Comparison of ENCODE assay signal across 8 cellular contexts in genomic region chr4:176320340-176320975, GRCh38. TPM values are rescaled to one million over a fixed set of nuclear protein-coding genes. Genes with fewer than 3 reads are reported as not detected.
DNase-seq lines count a peak whose midpoint lies in the region; ATAC-seq and TF ChIP-seq lines count a peak whose summit lies in the region.

No MANE protein-coding gene starts in this region.

- TF ChIP-seq CTCF in RWPE1 (conservative IDR thresholded peaks at IDR 0.05; ENCODE audit: low read depth) (no peak), foreskin keratinocyte (conservative IDR thresholded peaks at IDR 0.05) (no peak)

- H2AFZ ChIP-seq in neuronal stem cell (ENCODE audit: low read length), result peak overlapping the region; percentile 94

- H3K4me3 ChIP-seq in neuronal stem cell (ENCODE audit: low read length in 2 of 2), result peak overlapping the region; percentile 97 to 99

- WGBS in neuronal stem cell (ENCODE audit: extremely low coverage in 2 of 2, insufficient read length in 2 of 2, insufficient replicate concordance in 1 of 2), 2 donors, result no CpG with 5 or more reads among the region's 44 CpGs

- no peak overlapping the region for H2AK5ac ChIP-seq in neuronal stem cell (ENCODE audit: low read depth, low read length)

- H3K14ac ChIP-seq in neuronal stem cell (ENCODE audit: low read length), result peak overlapping the region; percentile 97

- POLR2A ChIA-PET in RWPE1 (lab: Yijun Ruan, JAX; ENCODE audit: low non-redundant PET), result no interaction called here

- H2BK15ac ChIP-seq in neuronal stem cell (ENCODE audit: low read length), result peak overlapping the region; percentile 95

- H3K27ac ChIP-seq in RWPE1 (peak overlapping the region; percentile 99), foreskin keratinocyte (peak overlapping the region; percentile 88), neuronal stem cell (replicated peaks; ENCODE audit: low read length) (peak overlapping the region; percentile 89)

- H2BK12ac ChIP-seq in neuronal stem cell (ENCODE audit: low read length), result no peak overlapping the region

- no peak overlapping the region for H3K4ac ChIP-seq in neuronal stem cell (ENCODE audit: low read length)

- H3K4me2 ChIP-seq in neuronal stem cell (ENCODE audit: insufficient read depth, low read length, poor library complexity, severe bottlenecking), result peak overlapping the region; percentile 63

- H3K27me3 ChIP-seq in foreskin keratinocyte, result no peaks in the 10 kb centered on the region
- H3K27me3 ChIP-seq in neuronal stem cell (ENCODE audit: control insufficient read depth in 3 of 3, insufficient read depth in 3 of 3, low read depth in 1 of 3, low read length in 3 of 3), result no peaks in the 10 kb centered on the region

- H3K4me1 ChIP-seq in foreskin keratinocyte (peaks cover 18% of the 10 kb centered on the region), neuronal stem cell (ENCODE audit: control insufficient read depth in 2 of 2, insufficient read depth in 1 of 2, low read depth in 1 of 2, low read length in 2 of 2) (peaks cover 0 to 15% of the 10 kb centered on the region in 2 donors)

- H3K79me1 ChIP-seq in neuronal stem cell (ENCODE audit: low read depth, low read length), result peaks cover 4% of the 10 kb centered on the region

- H3K18ac ChIP-seq in neuronal stem cell (ENCODE audit: low read length), result peak overlapping the region; percentile 99

- peak overlapping the region; percentile 100 for H3K23ac ChIP-seq in neuronal stem cell (ENCODE audit: low read depth, low read length, poor library complexity)

- peak; percentile 87 for DNase-seq in DMS 273 (lab: John Stamatoyannopoulos, UW; ENCODE audit: unreplicated experiment)
- DNase-seq in HT1080 (ENCODE audit: low read depth), result peak; percentile 81
- peak; percentile 81 for DNase-seq in RWPE1 (ENCODE audit: low spot score)
- peak; percentile 88 for DNase-seq in activated gamma-delta T cell (lab: John Stamatoyannopoulos, UW)
- DNase-seq in foreskin keratinocyte, result peak; percentile 55 to 71
- DNase-seq in neuronal stem cell (ENCODE audit: low spot score), result peak; percentile 53
- DNase-seq in stromal cell of bone marrow (ENCODE audit: low read depth), result peak; percentile 81

- H3K9ac ChIP-seq in neuronal stem cell (ENCODE audit: low read depth, low read length, poor library complexity), result peak overlapping the region; percentile 100

- peaks cover 0 to 12% of the 10 kb centered on the region in 2 donors for H3K36me3 ChIP-seq in neuronal stem cell (replicated peaks in 1 of 2; ENCODE audit: control insufficient read depth in 2 of 2, insufficient read depth in 2 of 2, low read length in 2 of 2)

- CTCF ChIA-PET in RWPE1 (lab: Yijun Ruan, JAX), result no interaction called here

- peak; percentile 69 for ATAC-seq in GM21381 (IDR thresholded peaks at IDR 0.05; ENCODE audit: unreplicated experiment)
- peak; percentile 89 for ATAC-seq in foreskin keratinocyte

- peak overlapping the region; percentile 95 for H2BK5ac ChIP-seq in neuronal stem cell (ENCODE audit: low read length)

- H3K9me3 ChIP-seq in neuronal stem cell (replicated peaks in 1 of 2; ENCODE audit: control insufficient read depth in 2 of 2, insufficient read depth in 1 of 2, low read depth in 1 of 2, low read length in 2 of 2), result peaks cover 0 to 1% of the 10 kb centered on the region in 2 donors

- H2BK120ac ChIP-seq in neuronal stem cell (ENCODE audit: low read depth, low read length), result no peak overlapping the region

- no peak overlapping the region for H4K8ac ChIP-seq in neuronal stem cell (ENCODE audit: low read depth, low read length)

- H4K91ac ChIP-seq in neuronal stem cell (ENCODE audit: low read depth, low read length, poor library complexity), result no peak overlapping the region

RNA-seq across cellular contexts. Expression of gene SPCS3, which starts 0.7 kb away (rescaled TPM):
- 90.5 and 124 TPM in 2 replicates for total RNA-seq in HT1080 (2014; rRNA removed; shearing (Covaris generic))
- 102 and 120 TPM in 2 replicates for polyA plus RNA-seq in HT1080 (2015; cell fraction: cytosol; rRNA removed)
- 120 and 124 TPM in 2 replicates for polyA plus RNA-seq in HT1080 (2015; cell fraction: nucleus; rRNA removed)
- 96.6 and 97.4 TPM in 2 replicates for total RNA-seq in foreskin keratinocyte
- 44.8 and 50.8 TPM in 2 replicates for polyA plus RNA-seq in foreskin keratinocyte
- polyA plus RNA-seq in neuronal stem cell (2013, experiment 1 of 2), result 47.5 TPM
- 49.2 TPM for polyA plus RNA-seq in neuronal stem cell (2013, experiment 2 of 2)

RNA-seq across cellular contexts. Expression of gene ASB5, which starts 51.4 kb away (rescaled TPM):
- not detected in 2 replicates for total RNA-seq in HT1080 (2014; rRNA removed; shearing (Covaris generic))
- not detected in 2 replicates for polyA plus RNA-seq in HT1080 (2015; cell fraction: cytosol; rRNA removed)
- 0.05 TPM in 1 of 2 replicates, not detected in the other for polyA plus RNA-seq in HT1080 (2015; cell fraction: nucleus; rRNA removed)
- total RNA-seq in foreskin keratinocyte, result not detected in 2 replicates
- 0.03 TPM in 1 of 2 replicates, not detected in the other for polyA plus RNA-seq in foreskin keratinocyte
- not detected for polyA plus RNA-seq in neuronal stem cell (2013, experiment 1 of 2)
- not detected for polyA plus RNA-seq in neuronal stem cell (2013, experiment 2 of 2)

Comparison
In these comparisons a context has a peak if more than half of its experiments do, and no peak if none do; other contexts are left out.
1. Peak in every context shown above with its lines: DNase-seq, ATAC-seq, H3K4me3 ChIP-seq and H3K27ac ChIP-seq.